Comparison of ENCODE assay signal across 10 cellular contexts in genomic region chr22:49968831-49969661, GRCh38. TPM values are rescaled to one million over a fixed set of nuclear protein-coding genes. Genes with fewer than 3 reads are reported as not detected.
DNase-seq lines count a peak whose midpoint lies in the region; TF ChIP-seq lines count a peak whose summit lies in the region.
"Had no signal": no experiment of that assay in that cellular context is flagged by ENCODE, and none has a peak within 500 bp of the region (broad histone marks: within the 10 kb centered on the region; RNA-seq: fewer than 3 reads in every experiment).

No MANE protein-coding gene starts in this region.

- no peaks in the 10 kb centered on the region for H3K9me3 Mint-ChIP-seq in neural crest cell

- H3K4me1 Mint-ChIP-seq in neural crest cell, result peaks cover 11% of the 10 kb centered on the region

- peaks cover 31 to 39% of the 10 kb centered on the region in 2 donors for H3K4me1 ChIP-seq in duodenal mucosa (ENCODE audit: control insufficient read depth in 1 of 2, insufficient read depth in 2 of 2, low read length in 2 of 2)
- H3K4me1 ChIP-seq in OCI-LY7 (ENCODE audit: insufficient read depth, low read length, poor library complexity, severe bottlenecking), result peaks cover 42% of the 10 kb centered on the region

- no peak overlapping the region for H3K4me2 ChIP-seq in OCI-LY7 (ENCODE audit: low read length)

- H2AFZ ChIP-seq in OCI-LY7 (ENCODE audit: low read length), result no peak overlapping the region

- H3K27ac ChIP-seq in duodenal mucosa (ENCODE audit: low read depth, low read length), result peak overlapping the region; percentile 50
- no peak overlapping the region for H3K27ac ChIP-seq in OCI-LY7 (ENCODE audit: low read depth, low read length, poor library complexity, severe bottlenecking)

- H3K9me3 ChIP-seq in duodenal mucosa (ENCODE audit: control insufficient read depth in 1 of 2, low read length in 2 of 2) (no peaks in the 10 kb centered on the region), OCI-LY7 (ENCODE audit: low read length) (no peaks in the 10 kb centered on the region; the same call in 1 of the 2 replicates)

- BruUV-seq in OCI-LY7 (replicated peaks; lab: Mats Ljungman, UMichigan), result no TSS peak

- CTCF ChIA-PET in OCI-LY7 (lab: Charles Lee; ENCODE audit: unreplicated experiment), result no interaction called here

- H3K27me3 Mint-ChIP-seq in neural crest cell (ENCODE audit: low read depth), result peaks cover 12% of the 10 kb centered on the region

- H3K9ac ChIP-seq in duodenal mucosa (ENCODE audit: low read depth in 1 of 2, low read length in 2 of 2), result peak overlapping the region in 1 of 2 donors; percentile 29

- TF ChIP-seq CTCF in neural crest cell (conservative IDR thresholded peaks at IDR 0.05) (no peak), OCI-LY7 (conservative IDR thresholded peaks at IDR 0.05; ENCODE audit: low read length) (no peak)

- H3K36me3 ChIP-seq in duodenal mucosa (ENCODE audit: control insufficient read depth in 1 of 2, insufficient read depth in 2 of 2, low read length in 2 of 2), result peaks cover 0 to 4% of the 10 kb centered on the region in 2 donors
- H3K36me3 ChIP-seq in OCI-LY7 (ENCODE audit: insufficient read depth, low read length), result peaks cover 15% of the 10 kb centered on the region

- intact Hi-C loops in OCI-LY7 (cut with micrococcal nuclease; ENCODE audit: unreplicated experiment), result no loop called here

- POLR2A ChIA-PET in OCI-LY7 (lab: Charles Lee), result no interaction called here

- H3K36me3 Mint-ChIP-seq in neural crest cell (ENCODE audit: low read depth), result no peaks in the 10 kb centered on the region

- peak overlapping the region; percentile 31 for H3K4me3 Mint-ChIP-seq in neural crest cell

- H4K20me1 ChIP-seq in OCI-LY7 (ENCODE audit: insufficient read depth, low read length), result 0 out of 2 replicates have a peak, but pooled peaks cover 4% of the 10 kb centered on the region

- no peak overlapping the region for H3K4me3 ChIP-seq in duodenal mucosa (ENCODE audit: low read depth in 1 of 2, low read length in 2 of 2)
- no peak overlapping the region for H3K4me3 ChIP-seq in OCI-LY7 (ENCODE audit: low read depth, low read length, poor library complexity, severe bottlenecking)

- H3K27me3 ChIP-seq in duodenal mucosa (ENCODE audit: control insufficient read depth in 1 of 2, insufficient read depth in 2 of 2, low read length in 2 of 2), result no peaks in the 10 kb centered on the region

- H3K27ac Mint-ChIP-seq in neural crest cell (ENCODE audit: unreplicated experiment), result no peak overlapping the region

- H3K9me2 ChIP-seq in OCI-LY7 (ENCODE audit: insufficient read depth, low read length), result no peaks in the 10 kb centered on the region

- DNase-seq in 8988T, result peak; percentile 14
- DNase-seq in HuH-7.5 (ENCODE audit: low spot score), result peak; percentile 19
- DNase-seq in neural crest cell (ENCODE audit: low read depth, low spot score), result peak; percentile 2
- no peak for DNase-seq in COLO668 (lab: John Stamatoyannopoulos, UW; ENCODE audit: unreplicated experiment)
- no peak for DNase-seq in OCI-LY7 (ENCODE audit: low spot score)
- no peak for DNase-seq in NCI-H345 treated with DMSO at 0.1 percent for 48 hours (lab: John Stamatoyannopoulos, UW; ENCODE audit: unreplicated experiment)
- DNase-seq in NCI-H1694 (lab: John Stamatoyannopoulos, UW), result no peak
- DNase-seq: COR-L47 had no signal

- peaks cover under 1% of the 10 kb centered on the region; the same call in 1 of the 2 replicates for H3K79me2 ChIP-seq in OCI-LY7 (ENCODE audit: insufficient read depth, low read depth, low read length)

RNA-seq across cellular contexts. Expression of gene PIM3, which starts 8.5 kb away (rescaled TPM):
- 29.9 and 31.0 TPM in 2 replicates for total RNA-seq in neural crest cell
- total RNA-seq in OCI-LY7 (2014; rRNA removed; shearing (Covaris generic)), result 74.3 and 81.7 TPM in 2 replicates
- 60.5 and 66.5 TPM in 2 replicates for total RNA-seq in OCI-LY7 (2022)

RNA-seq across cellular contexts. Expression of gene IL17REL, which starts 43.5 kb away (rescaled TPM):
- 0.07 TPM in 1 of 2 replicates, not detected in the other for total RNA-seq in neural crest cell
- 0.03 TPM in 1 of 2 replicates, not detected in the other for total RNA-seq in OCI-LY7 (2014; rRNA removed; shearing (Covaris generic))
- not detected in 2 replicates for total RNA-seq in OCI-LY7 (2022)
- total RNA-seq: lung microvascular endothelial cell had no signal

RNA-seq across cellular contexts. Expression of gene CRELD2, which starts 50.6 kb away (rescaled TPM):
- total RNA-seq in neural crest cell (39.6 and 43.8 TPM in 2 replicates), OCI-LY7 (2022) (27.4 and 32.0 TPM in 2 replicates)
- 32.5 and 35.3 TPM in 2 replicates for total RNA-seq in OCI-LY7 (2014; rRNA removed; shearing (Covaris generic))

RNA-seq across cellular contexts. Expression of gene ALG12, which starts 50.8 kb away (rescaled TPM):
- total RNA-seq in neural crest cell (21.2 and 24.7 TPM in 2 replicates), OCI-LY7 (2022) (11.4 and 14.0 TPM in 2 replicates)
- total RNA-seq in OCI-LY7 (2014; rRNA removed; shearing (Covaris generic)), result 6.4 and 11.7 TPM in 2 replicates

Comparison
In these comparisons a context has a peak if more than half of its experiments do, and no peak if none do; other contexts are left out.
1. DNase-seq: peak in 8988T (single experiment), HuH-7.5 (single experiment) and neural crest cell (single experiment); none in COLO668 (single experiment), OCI-LY7 (single experiment), NCI-H345 treated with DMSO at 0.1 percent for 48 hours (single experiment) and NCI-H1694 (single experiment).